ENCODE assay signal across 10 cellular contexts in genomic region chr17:31538080-31538762, GRCh38.
DNase-seq lines count a peak whose midpoint lies in the region; ATAC-seq and TF ChIP-seq lines count a peak whose summit lies in the region.
"Had no signal": no experiment of that assay in that cellular context is flagged by ENCODE, and none has a peak within 500 bp of the region (broad histone marks: within the 10 kb centered on the region; RNA-seq: fewer than 3 reads in every experiment).

No MANE protein-coding gene starts in this region.

- CTCF ChIA-PET in HEK293T (lab: Yijun Ruan, JAX), result no interaction called here

- peaks cover 3% of the 10 kb centered on the region for H3K27me3 Mint-ChIP-seq in nephron (ENCODE audit: low read depth)

- no peak overlapping the region for H3K27ac ChIP-seq in aorta (ENCODE audit: low read depth in 1 of 2, low read length in 2 of 2)

- no peaks in the 10 kb centered on the region for H3K9me2 ChIP-seq in Loucy (replicated peaks; ENCODE audit: low read depth, low read length)

- H3K9me3 ChIP-seq in Loucy (ENCODE audit: insufficient read depth, low read depth, low read length) (no peaks in the 10 kb centered on the region), aorta (ENCODE audit: control insufficient read depth, low read length) (no peaks in the 10 kb centered on the region)

- intact Hi-C loops in aorta (cut with DNase I), result no loop called here

- no peak overlapping the region for H2AFZ ChIP-seq in Loucy (ENCODE audit: low read length)

- peak overlapping the region; percentile 45 for H3K4me2 ChIP-seq in Loucy (ENCODE audit: low read depth, low read length, poor library complexity, severe bottlenecking)

- no peaks in the 10 kb centered on the region for H4K20me1 ChIP-seq in Loucy (ENCODE audit: insufficient read depth, low read length, poor library complexity, severe bottlenecking)

- H3K4me1 ChIP-seq in Loucy (ENCODE audit: insufficient read depth, low read length, poor library complexity, severe bottlenecking), result peaks cover 62% of the 10 kb centered on the region
- H3K4me1 ChIP-seq in aorta (ENCODE audit: control insufficient read depth in 1 of 2, insufficient read depth in 2 of 2, low read length in 2 of 2), result no peaks in the 10 kb centered on the region

- peak overlapping the region; percentile 67 for H3K9ac ChIP-seq in Loucy (ENCODE audit: low read depth, low read length, poor library complexity, severe bottlenecking)

- H3K27me3 ChIP-seq in Loucy (ENCODE audit: insufficient read depth, low read length, poor library complexity, severe bottlenecking) (no peaks in the 10 kb centered on the region), aorta (ENCODE audit: control insufficient read depth in 1 of 2, insufficient read depth in 2 of 2, low read length in 1 of 2) (no peaks in the 10 kb centered on the region), H7 (ENCODE audit: control insufficient read depth, insufficient read depth, low read length) (no peaks in the 10 kb centered on the region)

- no peak overlapping the region for H3K4me3 Mint-ChIP-seq in nephron

- H3K27ac Mint-ChIP-seq in nephron, result peak overlapping the region in 2 of 3 experiments; percentile 45 to 92

- no peaks in the 10 kb centered on the region for H3K79me2 ChIP-seq in Loucy (ENCODE audit: insufficient read depth, low read length)

- H3K36me3 ChIP-seq in Loucy (ENCODE audit: insufficient read depth, low read length) (no peaks in the 10 kb centered on the region), aorta (ENCODE audit: control insufficient read depth in 1 of 2, insufficient read depth in 2 of 2, low read length in 1 of 2) (no peaks in the 10 kb centered on the region), H7 (replicated peaks; ENCODE audit: control insufficient read depth, insufficient read depth, low read length) (no peaks in the 10 kb centered on the region)

- POLR2A ChIA-PET in HEK293T (lab: Yijun Ruan, JAX), result no interaction called here

- H3K4me3 ChIP-seq in Loucy (ENCODE audit: low read length, poor library complexity, severe bottlenecking) (peak overlapping the region; percentile 22), aorta (ENCODE audit: low read length in 2 of 2) (no peak overlapping the region), H7 (ENCODE audit: insufficient read depth, low read depth, low read length) (no peak overlapping the region)

- TF ChIP-seq CTCF in Loucy (conservative IDR thresholded peaks at IDR 0.05; ENCODE audit: low read length) (no peak), nephron (IDR thresholded peaks at IDR 0.05; ENCODE audit: unreplicated experiment in 3 of 3) (no peak)

- H3K9me3 Mint-ChIP-seq in nephron, result no peaks in the 10 kb centered on the region

- ATAC-seq in GM18517 (IDR thresholded peaks at IDR 0.05; ENCODE audit: unreplicated experiment), result peak; percentile 61
- peak; percentile 67 for ATAC-seq in GM21786 (IDR thresholded peaks at IDR 0.05; ENCODE audit: unreplicated experiment)
- no peak for ATAC-seq in aorta (ENCODE audit: low FRiP score)

- WGBS in aorta, 2 donors, result 82 to 86% methylated on average over 7 of the region's 7 CpGs

- no peaks in the 10 kb centered on the region for H3K36me3 Mint-ChIP-seq in nephron (ENCODE audit: low read depth)

- H3K4me1 Mint-ChIP-seq in nephron, result peaks cover 30% of the 10 kb centered on the region

- no peaks in the 10 kb centered on the region for H3F3A ChIP-seq in Loucy (ENCODE audit: low read depth)

- no peak for DNase-seq in T-helper 9 cell
- DNase-seq in aorta, result no peak
- DNase-seq in HEK293T (ENCODE audit: extremely low spot score), result no peak
- no peak for DNase-seq in H7
- DNase-seq: activated gamma-delta T cell, NCI-H187 had no signal

TF ChIP-seq in HEK293T, 16 proteins besides CTCF, POLR2A, EP300 and RAD21:
- no peak for TF ChIP-seq FOXK2 (IDR thresholded peaks at IDR 0.05)
- TF ChIP-seq NFRKB (IDR thresholded peaks at IDR 0.05), result no peak
- TF ChIP-seq BHLHE40 (IDR thresholded peaks at IDR 0.05; ENCODE audit: borderline replicate concordance), result no peak
- TF ChIP-seq CTBP1 (IDR thresholded peaks at IDR 0.05; ENCODE audit: borderline replicate concordance), result no peak
- TF ChIP-seq FOXM1 (IDR thresholded peaks at IDR 0.05; ENCODE audit: borderline replicate concordance), result no peak
- no peak for TF ChIP-seq PKNOX1 (IDR thresholded peaks at IDR 0.05)
- no peak for TF ChIP-seq ELF4 (IDR thresholded peaks at IDR 0.05)
- no peak for TF ChIP-seq FOXA1 (IDR thresholded peaks at IDR 0.05)
- no peak for TF ChIP-seq LEF1 (IDR thresholded peaks at IDR 0.05; ENCODE audit: borderline replicate concordance)
- no peak for TF ChIP-seq HDGF (IDR thresholded peaks at IDR 0.05; ENCODE audit: borderline replicate concordance)
- TF ChIP-seq L3MBTL2 (conservative IDR thresholded peaks at IDR 0.05), result no peak
- TF ChIP-seq SP1 (IDR thresholded peaks at IDR 0.05), result no peak
- no peak for TF ChIP-seq ZNF384 (IDR thresholded peaks at IDR 0.05)
- TF ChIP-seq SUZ12 (IDR thresholded peaks at IDR 0.05), result no peak
- no peak for TF ChIP-seq TARDBP (IDR thresholded peaks at IDR 0.05)
- TF ChIP-seq ARNT (IDR thresholded peaks at IDR 0.05), result no peak
